Comparison of ENCODE assay signal across 12 cellular contexts in genomic region chr9:114621975-114622609, GRCh38. TPM values are rescaled to one million over a fixed set of nuclear protein-coding genes. Genes with fewer than 3 reads are reported as not detected.
A peak's percentile ranks its signal among the peaks of the same experiment; 100 is the strongest.
DNase-seq lines count a peak whose midpoint lies in the region; ATAC-seq and TF ChIP-seq lines count a peak whose summit lies in the region.
"Had no signal": no experiment of that assay in that cellular context is flagged by ENCODE, and none has a peak within 500 bp of the region (broad histone marks: within the 10 kb centered on the region; RNA-seq: fewer than 3 reads in every experiment).

No MANE protein-coding gene starts in this region.

- no peak overlapping the region for H3K4me3 ChIP-seq in fibroblast of pulmonary artery (replicated peaks; ENCODE audit: low read depth, low read length)

- TF ChIP-seq CTCF in fibroblast of pulmonary artery (IDR thresholded peaks at IDR 0.05; ENCODE audit: low read length, missing control alignments): no peak

- no peak for TF ChIP-seq POLR2A in GM18505 (IDR thresholded peaks at IDR 0.05; ENCODE audit: borderline replicate concordance, extremely low read depth, insufficient read depth, insufficient read length)

- peak; percentile 82 for DNase-seq in GM03348 (ENCODE audit: low spot score)
- peak; percentile 90 for DNase-seq in fibroblast of pulmonary artery (ENCODE audit: low read depth)
- DNase-seq in renal cortical epithelial cell (ENCODE audit: low read depth): peak; percentile 82
- DNase-seq in NCI-H2107 (lab: John Stamatoyannopoulos, UW): no peak
- DNase-seq in NCI-H2081 treated with DMSO at 0.1 percent for 48 hours (lab: John Stamatoyannopoulos, UW): no peak
- DNase-seq: small intestine had no signal

- ATAC-seq in SK-N-SH treated with all-trans-retinoic acid at 6 μM for 48 hours (peak; percentile 94), GM18505 (IDR thresholded peaks at IDR 0.05; ENCODE audit: unreplicated experiment) (no peak), GM18861 (IDR thresholded peaks at IDR 0.05; ENCODE audit: unreplicated experiment) (no peak)

TF ChIP-seq in SK-N-SH treated with all-trans-retinoic acid at 6 μM for 48 hours, 23 proteins besides CTCF, POLR2A, EP300 and RAD21:
- TF ChIP-seq TOX (CRISPR knock-in tag; IDR thresholded peaks at IDR 0.05; ENCODE audit: borderline replicate concordance) (no peak), ZNF8 (CRISPR knock-in tag; IDR thresholded peaks at IDR 0.05) (no peak), ZFP30 (CRISPR knock-in tag; IDR thresholded peaks at IDR 0.05) (no peak), CREB5 (CRISPR knock-in tag; IDR thresholded peaks at IDR 0.05; ENCODE audit: low read depth) (no peak), CSDC2 (CRISPR knock-in tag; IDR thresholded peaks at IDR 0.05) (no peak), PATZ1 (CRISPR knock-in tag; IDR thresholded peaks at IDR 0.05; ENCODE audit: borderline replicate concordance) (no peak), TSHZ2 (CRISPR knock-in tag; IDR thresholded peaks at IDR 0.05) (no peak)
TF ChIP-seq in SK-N-SH treated with all-trans-retinoic acid at 6 μM for 48 hours: peak in this region for 0.

RNA-seq across cellular contexts. Expression of gene TMEM268, which starts 11.0 kb away (rescaled TPM):
- total RNA-seq in renal cortical epithelial cell: 3.0 and 6.5 TPM in 2 replicates

RNA-seq across cellular contexts. Expression of gene ATP6V1G1, which starts 34.5 kb away (rescaled TPM):
- 227 and 295 TPM in 2 replicates for total RNA-seq in renal cortical epithelial cell

RNA-seq across cellular contexts. Expression of gene TEX53, which starts 35.5 kb away (rescaled TPM):
- not detected in 2 replicates for total RNA-seq in renal cortical epithelial cell
- total RNA-seq: dermis microvascular lymphatic vessel endothelial cell, kidney epithelial cell, subcutaneous adipose tissue had no signal

RNA-seq across cellular contexts. Expression of gene TEX48, which starts 59.9 kb away (rescaled TPM):
- total RNA-seq in renal cortical epithelial cell: not detected in 2 replicates
- total RNA-seq: dermis microvascular lymphatic vessel endothelial cell, kidney epithelial cell, subcutaneous adipose tissue had no signal

Comparison
In these comparisons a context has a peak if more than half of its experiments do, and no peak if none do; other contexts are left out.
1. DNase-seq: peak in GM03348 (single experiment), fibroblast of pulmonary artery (single experiment) and renal cortical epithelial cell (single experiment); none in NCI-H2107 (single experiment) and NCI-H2081 treated with DMSO at 0.1 percent for 48 hours (single experiment).